In genomic region chr1:119915517-119915916, GRCh38 we compare ENCODE assay signal across 22 cellular contexts. TPM values are rescaled to one million over a fixed set of nuclear protein-coding genes. Genes with fewer than 3 reads are reported as not detected.
A peak's percentile ranks its signal among the peaks of the same experiment; 100 is the strongest.
DNase-seq lines count a peak whose midpoint lies in the region; ATAC-seq and TF ChIP-seq lines count a peak whose summit lies in the region.
"Had no signal": no experiment of that assay in that cellular context is flagged by ENCODE, and none has a peak within 500 bp of the region (broad histone marks: within the 10 kb centered on the region; RNA-seq: fewer than 3 reads in every experiment).

No MANE protein-coding gene starts in this region.

- peaks cover 6% of the 10 kb centered on the region for H3K4me1 Mint-ChIP-seq in stimulated activated naive CD8-positive, alpha-beta T cell treated with anti-CD3 and anti-CD28 coated beads, Interleukin-15, amount 100 ng/mL, for 72 hours
- peaks cover 6% of the 10 kb centered on the region for H3K4me1 Mint-ChIP-seq in stimulated activated effector memory CD8-positive, alpha-beta T cell treated with anti-CD3 and anti-CD28 coated beads, Interleukin-12 subunit alpha, Interleukin-12 subunit beta, amount 100 ng/mL, for 72 hours
- H3K4me1 Mint-ChIP-seq in osteocyte (ENCODE audit: unreplicated experiment) = peaks cover 17% of the 10 kb centered on the region
- H3K4me1 Mint-ChIP-seq: CD4-positive, CD25-positive, alpha-beta regulatory T cell had no signal

- no peak overlapping the region for H3K4me3 Mint-ChIP-seq in stimulated activated naive CD8-positive, alpha-beta T cell treated with anti-CD3 and anti-CD28 coated beads, Interleukin-15, amount 100 ng/mL, for 72 hours
- no peak overlapping the region for H3K4me3 Mint-ChIP-seq in stimulated activated effector memory CD8-positive, alpha-beta T cell treated with anti-CD3 and anti-CD28 coated beads, Interleukin-12 subunit alpha, Interleukin-12 subunit beta, amount 100 ng/mL, for 72 hours
- no peak overlapping the region for H3K4me3 Mint-ChIP-seq in osteocyte (ENCODE audit: unreplicated experiment)
- H3K4me3 Mint-ChIP-seq: CD4-positive, CD25-positive, alpha-beta regulatory T cell; CD8-positive, alpha-beta memory T cell had no signal

- H3K9me3 Mint-ChIP-seq in stimulated activated naive CD8-positive, alpha-beta T cell treated with anti-CD3 and anti-CD28 coated beads, Interleukin-15, amount 100 ng/mL, for 72 hours = no peaks in the 10 kb centered on the region
- H3K9me3 Mint-ChIP-seq in stimulated activated effector memory CD8-positive, alpha-beta T cell treated with anti-CD3 and anti-CD28 coated beads, Interleukin-12 subunit alpha, Interleukin-12 subunit beta, amount 100 ng/mL, for 72 hours = no peaks in the 10 kb centered on the region
- no peaks in the 10 kb centered on the region for H3K9me3 Mint-ChIP-seq in osteocyte (ENCODE audit: unreplicated experiment)
- H3K9me3 Mint-ChIP-seq: CD8-positive, alpha-beta memory T cell had no signal

- DNase-seq in stimulated activated naive CD8-positive, alpha-beta T cell treated with anti-CD3 and anti-CD28 coated beads, Interleukin-15, Interleukin-2, amounts not matched to agents 100 U/mL and 50 U/mL, for 24 hours = no peak
- DNase-seq in stimulated activated naive CD8-positive, alpha-beta T cell treated with anti-CD3 and anti-CD28 coated beads, Interleukin-15, amount 100 ng/mL, for 72 hours = no peak
- no peak for DNase-seq in left lobe of liver (ENCODE audit: low spot score)
- no peak for DNase-seq in stimulated activated effector memory CD8-positive, alpha-beta T cell treated with anti-CD3 and anti-CD28 coated beads, Interleukin-12 subunit alpha, Interleukin-12 subunit beta, amount 100 ng/mL, for 72 hours (ENCODE audit: low spot score in 2 of 2)
- DNase-seq in osteocyte (ENCODE audit: extremely low spot score, unreplicated experiment) = no peak
- no peak for DNase-seq in NCI-H146 (lab: John Stamatoyannopoulos, UW)
- no peak for DNase-seq in OCI-M2 (lab: John Stamatoyannopoulos, UW; ENCODE audit: unreplicated experiment)
- DNase-seq: BE2C; C1 segment of cervical spinal cord; CD4-positive, CD25-positive, alpha-beta regulatory T cell; CD8-positive, alpha-beta memory T cell; COR-L47; DMS 273 treated with DMSO at 0.1 percent for 48 hours; DMS53; DND-41; EL; GM23248 had no signal

- ATAC-seq in stimulated activated naive CD8-positive, alpha-beta T cell treated with anti-CD3 and anti-CD28 coated beads, Interleukin-15, Interleukin-2, amounts not matched to agents 100 U/mL and 50 U/mL, for 24 hours = peak; percentile 19
- no peak for ATAC-seq in stimulated activated naive CD8-positive, alpha-beta T cell treated with anti-CD3 and anti-CD28 coated beads, Interleukin-15, amount 100 ng/mL, for 72 hours
- ATAC-seq in left lobe of liver = peak; percentile 21
- ATAC-seq in stimulated activated effector memory CD8-positive, alpha-beta T cell treated with anti-CD3 and anti-CD28 coated beads, Interleukin-12 subunit alpha, Interleukin-12 subunit beta, amount 100 ng/mL, for 72 hours = no peak
- ATAC-seq: GM12878 had no signal

- peaks cover 71% of the 10 kb centered on the region for H3K36me3 Mint-ChIP-seq in stimulated activated effector memory CD8-positive, alpha-beta T cell treated with anti-CD3 and anti-CD28 coated beads, Interleukin-12 subunit alpha, Interleukin-12 subunit beta, amount 100 ng/mL, for 72 hours
- H3K36me3 Mint-ChIP-seq in osteocyte (ENCODE audit: unreplicated experiment) = peaks cover 81% of the 10 kb centered on the region

- H3K27ac Mint-ChIP-seq in stimulated activated naive CD8-positive, alpha-beta T cell treated with anti-CD3 and anti-CD28 coated beads, Interleukin-15, amount 100 ng/mL, for 72 hours = no peak overlapping the region
- H3K27ac Mint-ChIP-seq in stimulated activated effector memory CD8-positive, alpha-beta T cell treated with anti-CD3 and anti-CD28 coated beads, Interleukin-12 subunit alpha, Interleukin-12 subunit beta, amount 100 ng/mL, for 72 hours = peak overlapping the region; percentile 68
- no peak overlapping the region for H3K27ac Mint-ChIP-seq in osteocyte (ENCODE audit: unreplicated experiment)

- TF ChIP-seq CTCF in osteocyte (IDR thresholded peaks at IDR 0.05) = no peak

- H3K27me3 Mint-ChIP-seq in stimulated activated naive CD8-positive, alpha-beta T cell treated with anti-CD3 and anti-CD28 coated beads, Interleukin-15, amount 100 ng/mL, for 72 hours = no peaks in the 10 kb centered on the region
- no peaks in the 10 kb centered on the region for H3K27me3 Mint-ChIP-seq in osteocyte (ENCODE audit: unreplicated experiment)
- H3K27me3 Mint-ChIP-seq: CD4-positive, CD25-positive, alpha-beta regulatory T cell; CD8-positive, alpha-beta memory T cell had no signal

RNA-seq across cellular contexts. Expression of gene ADAM30, which starts 19.2 kb away (rescaled TPM):
- total RNA-seq in left lobe of liver = not detected
- total RNA-seq in osteocyte = not detected in 2 replicates
- total RNA-seq: A172; CD4-positive, CD25-positive, alpha-beta regulatory T cell; CD8-positive, alpha-beta memory T cell; G401; GM12878; GM23248; H4; HT1080 had no signal

Comparison
In these comparisons a context has a peak if more than half of its experiments do, and no peak if none do; other contexts are left out.
1. ATAC-seq: peak in stimulated activated naive CD8-positive, alpha-beta T cell treated with anti-CD3 and anti-CD28 coated beads, Interleukin-15, Interleukin-2, amounts not matched to agents 100 U/mL and 50 U/mL, for 24 hours (single experiment) and left lobe of liver (single experiment); none in stimulated activated naive CD8-positive, alpha-beta T cell treated with anti-CD3 and anti-CD28 coated beads, Interleukin-15, amount 100 ng/mL, for 72 hours (single experiment) and stimulated activated effector memory CD8-positive, alpha-beta T cell treated with anti-CD3 and anti-CD28 coated beads, Interleukin-12 subunit alpha, Interleukin-12 subunit beta, amount 100 ng/mL, for 72 hours (single experiment).